In genomic region chr5:132162945-132163344, GRCh38 we compare ENCODE assay signal across 8 cellular contexts.
"Had no signal": no experiment of that assay in that cellular context is flagged by ENCODE, and none has a peak within 500 bp of the region (broad histone marks: within the 10 kb centered on the region; RNA-seq: fewer than 3 reads in every experiment).

No MANE protein-coding gene starts in this region.

- H3K4me2 ChIP-seq: GM23338, KMS-11 had no signal

- H3K9ac ChIP-seq: KMS-11 had no signal

- H3K27ac ChIP-seq: KMS-11 had no signal

- H2AFZ ChIP-seq: GM23338 had no signal

- FAIRE-seq: H1, H54, HTR-8/SVneo had no signal

- H3K4me3 ChIP-seq: GM23338 had no signal

- ATAC-seq: GM23338 had no signal

- DNase-seq: H9, HCEC 1CT, KBM-7 had no signal
